Comparison of ENCODE assay signal across 10 cellular contexts in the genomic region with DNA sequence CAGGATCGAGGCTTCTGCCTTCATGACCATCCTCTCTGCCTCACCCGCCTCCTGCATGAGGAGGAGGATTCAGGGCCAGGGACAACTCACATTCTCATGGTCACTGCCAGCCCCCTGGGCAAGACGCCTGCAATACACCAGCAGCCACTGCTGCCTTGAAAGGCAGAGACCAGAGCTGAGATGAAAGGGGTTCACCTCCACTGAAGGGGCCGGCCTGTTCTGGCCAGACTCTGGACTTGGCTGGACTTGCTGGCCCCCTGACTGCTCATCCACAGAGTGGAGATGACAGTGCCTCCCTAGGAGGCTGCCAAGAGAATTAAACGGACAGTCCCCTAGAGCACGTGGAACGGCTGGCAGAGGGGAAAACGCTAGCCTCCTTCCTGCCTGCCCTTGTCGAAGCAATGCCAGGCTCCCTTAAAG. TPM values are rescaled to one million over a fixed set of nuclear protein-coding genes. Genes with fewer than 3 reads are reported as not detected.
DNase-seq lines count a peak whose midpoint lies in the region; ATAC-seq and TF ChIP-seq lines count a peak whose summit lies in the region.
"Had no signal": no experiment of that assay in that cellular context is flagged by ENCODE, and none has a peak within 500 bp of the region (broad histone marks: within the 10 kb centered on the region; RNA-seq: fewer than 3 reads in every experiment).

No MANE protein-coding gene starts in this region.

- H3K27me3 ChIP-seq in ascending aorta (no peaks in the 10 kb centered on the region), rectal smooth muscle tissue (ENCODE audit: control insufficient read depth, insufficient read depth, low read length) (no peaks in the 10 kb centered on the region)

- peak; percentile 62 for ATAC-seq in left ventricle myocardium superior
- ATAC-seq in GM21447 (IDR thresholded peaks at IDR 0.05; ENCODE audit: unreplicated experiment) = no peak
- ATAC-seq in GM18907 (IDR thresholded peaks at IDR 0.05; ENCODE audit: unreplicated experiment) = no peak
- ATAC-seq in GM21737 (IDR thresholded peaks at IDR 0.05; ENCODE audit: unreplicated experiment) = no peak

- H3K9ac ChIP-seq in rectal smooth muscle tissue (ENCODE audit: low read length) = no peak overlapping the region

- no peak for TF ChIP-seq CTCF in ascending aorta (IDR thresholded peaks at IDR 0.05)

- no peaks in the 10 kb centered on the region for H3K36me3 ChIP-seq in ascending aorta
- no peaks in the 10 kb centered on the region for H3K36me3 ChIP-seq in rectal smooth muscle tissue (ENCODE audit: control insufficient read depth, insufficient read depth, low read length)

- intact Hi-C loops in ascending aorta (cut with DNase I) = no loop called here
- intact Hi-C loops in left ventricle myocardium superior (cut with micrococcal nuclease) = no loop called here

- no peaks in the 10 kb centered on the region for H3K9me3 ChIP-seq in ascending aorta

- H3K4me3 ChIP-seq in ascending aorta (peak overlapping the region in 1 of 2 donors; percentile 30), rectal smooth muscle tissue (ENCODE audit: low read length) (peak overlapping the region; percentile 2)

- peaks cover 10 to 39% of the 10 kb centered on the region in 2 donors for H3K4me1 ChIP-seq in ascending aorta
- peaks cover 58% of the 10 kb centered on the region for H3K4me1 ChIP-seq in rectal smooth muscle tissue (ENCODE audit: control insufficient read depth, insufficient read depth, low read length)

- H3K27ac ChIP-seq in ascending aorta (peak overlapping the region; percentile 66 to 83), rectal smooth muscle tissue (ENCODE audit: low read depth, low read length) (peak overlapping the region; percentile 95)

- peak; percentile 46 for DNase-seq in AG20443 (ENCODE audit: low spot score)
- DNase-seq in ascending aorta (ENCODE audit: low spot score in 2 of 2) = peak in 1 of 2 donors; percentile 76
- DNase-seq in left ventricle myocardium superior = peak; percentile 70
- no peak for DNase-seq in NCI-H526 treated with DMSO at 0.1 percent for 48 hours (lab: John Stamatoyannopoulos, UW)
- DNase-seq: activated CD4-positive, alpha-beta memory T cell treated with anti-CD3 and anti-CD28 coated beads for 36 hours; AML-193 had no signal

RNA-seq across cellular contexts. Expression of gene MGLL, which starts 35.2 kb away (rescaled TPM):
- total RNA-seq in ascending aorta (101 TPM), left ventricle myocardium superior (94.3 TPM)
